ENCODE assay signal across 17 cellular contexts in the genomic region with DNA sequence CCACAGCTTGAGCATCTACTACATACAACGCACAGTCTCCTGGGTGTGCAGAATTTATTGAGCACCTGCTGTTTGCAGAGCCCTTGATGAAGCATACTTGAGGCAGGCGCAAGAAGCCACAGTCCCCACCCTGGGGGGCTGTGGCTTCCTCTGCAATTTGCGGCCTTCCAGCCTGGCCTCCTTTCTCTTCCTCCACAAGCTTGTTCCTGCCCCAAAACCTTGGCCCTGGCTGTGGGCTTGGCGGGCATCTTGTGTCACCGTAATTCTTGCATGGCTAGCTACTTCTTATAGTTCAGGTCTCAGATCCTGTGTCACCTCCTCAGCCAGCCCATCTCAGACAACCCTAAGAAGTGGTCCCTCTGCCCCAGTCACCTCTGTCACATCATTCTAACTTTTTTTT.
"Had no signal": no experiment of that assay in that cellular context is flagged by ENCODE, and none has a peak within 500 bp of the region (broad histone marks: within the 10 kb centered on the region; RNA-seq: fewer than 3 reads in every experiment).

No MANE protein-coding gene starts in this region.

- H3K4me1 Mint-ChIP-seq: nephron, neural progenitor cell had no signal

- H3K4me1 ChIP-seq: lower lobe of right lung, neural progenitor cell, parathyroid adenoma, right lobe of liver, testis, tibial artery had no signal

- H3K27me3 Mint-ChIP-seq: progenitor cell of endocrine pancreas, type B pancreatic cell had no signal

- H3K4me3 Mint-ChIP-seq: nephron, neural progenitor cell, type B pancreatic cell had no signal

- H3K4me2 ChIP-seq: neural progenitor cell had no signal

- H2AFZ ChIP-seq: neural progenitor cell, parathyroid adenoma had no signal

- H3K79me2 ChIP-seq: parathyroid adenoma had no signal

- H3K9me3 ChIP-seq: right lobe of liver, testis had no signal

- ATAC-seq: left ventricle myocardium superior; lower lobe of right lung; right lobe of liver; stimulated activated naive CD8-positive, alpha-beta T cell treated with anti-CD3 and anti-CD28 coated beads, Interleukin-15, Interleukin-2, amounts not matched to agents 100 U/mL and 50 U/mL, for 24 hours had no signal

- H3K27ac ChIP-seq: lower lobe of right lung, neural progenitor cell, parathyroid adenoma, right lobe of liver, testis, tibial artery had no signal

- H3K27ac Mint-ChIP-seq: nephron, neural progenitor cell, progenitor cell of endocrine pancreas, type B pancreatic cell had no signal

- H3K9me3 Mint-ChIP-seq: type B pancreatic cell had no signal

- DNase-seq: cortex of kidney; hypothalamus; left ventricle myocardium superior; lower lobe of right lung; right lobe of liver; small intestine; stimulated activated CD4-positive, alpha-beta T cell treated with anti-CD3 and anti-CD28 coated beads, Interleukin-15, amount 100 ng/mL, for 24 hours; stimulated activated CD4-positive, alpha-beta T cell treated with anti-CD3 and anti-CD28 coated beads, Interleukin-2, amount 100 ng/mL, for 48 hours; stimulated activated naive CD8-positive, alpha-beta T cell treated with anti-CD3 and anti-CD28 coated beads, Interleukin-15, Interleukin-2, amounts not matched to agents 100 U/mL and 50 U/mL, for 24 hours; substantia nigra; testis; tibial artery had no signal

- H3K36me3 ChIP-seq: neural progenitor cell had no signal

- H3K4me3 ChIP-seq: lower lobe of right lung, neural progenitor cell, right lobe of liver, testis, tibial artery had no signal
